In genomic region chrX:22110729-22111494, GRCh38 we compare ENCODE assay signal across 23 cellular contexts.
A peak's percentile ranks its signal among the peaks of the same experiment; 100 is the strongest.
DNase-seq lines count a peak whose midpoint lies in the region; ATAC-seq, FAIRE-seq and TF ChIP-seq lines count a peak whose summit lies in the region.
"Had no signal": no experiment of that assay in that cellular context is flagged by ENCODE, and none has a peak within 500 bp of the region (broad histone marks: within the 10 kb centered on the region; RNA-seq: fewer than 3 reads in every experiment).

No MANE protein-coding gene starts in this region.

- no peaks in the 10 kb centered on the region for H3K79me2 ChIP-seq in astrocyte (ENCODE audit: insufficient read depth, low read length)

- no peak overlapping the region for H3K27ac Mint-ChIP-seq in astrocyte (ENCODE audit: unreplicated experiment)
- peak overlapping the region; percentile 41 for H3K27ac Mint-ChIP-seq in progenitor cell of endocrine pancreas
- H3K27ac Mint-ChIP-seq: activated CD4-positive, alpha-beta memory T cell treated with anti-CD3 and anti-CD28 coated beads for 36 hours; activated naive CD4-positive, alpha-beta T cell treated with anti-CD3 and anti-CD28 coated beads, Interleukin-2, amount 10 ng/mL, durations not matched to agents 7 days and 5 days had no signal

- H3K27me3 Mint-ChIP-seq in astrocyte (ENCODE audit: low read depth, unreplicated experiment) (no peaks in the 10 kb centered on the region), progenitor cell of endocrine pancreas (no peaks in the 10 kb centered on the region)
- H3K27me3 Mint-ChIP-seq: activated CD4-positive, alpha-beta memory T cell treated with anti-CD3 and anti-CD28 coated beads for 36 hours; activated naive CD4-positive, alpha-beta T cell treated with anti-CD3 and anti-CD28 coated beads, Interleukin-2, amount 10 ng/mL, durations not matched to agents 7 days and 5 days had no signal

- H3K4me3 Mint-ChIP-seq in astrocyte (ENCODE audit: unreplicated experiment) (no peak overlapping the region), progenitor cell of endocrine pancreas (ENCODE audit: low read depth) (no peak overlapping the region)
- H3K4me3 Mint-ChIP-seq: activated CD4-positive, alpha-beta memory T cell treated with anti-CD3 and anti-CD28 coated beads for 36 hours; activated naive CD4-positive, alpha-beta T cell treated with anti-CD3 and anti-CD28 coated beads, Interleukin-2, amount 10 ng/mL, durations not matched to agents 7 days and 5 days; neural crest cell had no signal

- TF ChIP-seq CTCF in astrocyte (IDR thresholded peaks at IDR 0.05; ENCODE audit: insufficient read depth, low read depth, low read length) = no peak
- TF ChIP-seq CTCF in progenitor cell of endocrine pancreas (IDR thresholded peaks at IDR 0.05; ENCODE audit: unreplicated experiment) = no peak
- no peak for TF ChIP-seq CTCF in sigmoid colon (IDR thresholded peaks at IDR 0.05)

- DNase-seq in ELR (ENCODE audit: low read depth) (peak; percentile 4), astrocyte (ENCODE audit: low read depth) (no peak), iris pigment epithelial cell (ENCODE audit: low read depth) (peak; percentile 21), progenitor cell of endocrine pancreas (ENCODE audit: low spot score, unreplicated experiment) (no peak), cerebellum (ENCODE audit: low spot score) (no peak), UCSD-AML1 (lab: John Stamatoyannopoulos, UW; ENCODE audit: unreplicated experiment) (no peak), sigmoid colon (no peak)
- DNase-seq: activated CD4-positive, alpha-beta memory T cell treated with anti-CD3 and anti-CD28 coated beads for 36 hours; activated naive CD4-positive, alpha-beta T cell treated with anti-CD3 and anti-CD28 coated beads, Interleukin-2, amount 10 ng/mL, durations not matched to agents 7 days and 5 days; activated T-cell treated with anti-CD3 and anti-CD28 coated beads, Interleukin-2, amount 50 U/mL, for 1 hour; dermis blood vessel endothelial cell; glutamatergic neuron; KG1; NCI-H1048; NCI-H2081 treated with DMSO at 0.1 percent for 48 hours; NCI-H510A treated with DMSO at 0.1 percent for 48 hours; SHP77; T-helper 1 cell had no signal

- no peak overlapping the region for H3K4me3 ChIP-seq in astrocyte (ENCODE audit: insufficient read depth, low read depth, low read length)
- H3K4me3 ChIP-seq in sigmoid colon = peak overlapping the region in 1 of 4 donors; percentile 5
- H3K4me3 ChIP-seq: thoracic aorta had no signal

- no peaks in the 10 kb centered on the region for H3K4me1 Mint-ChIP-seq in astrocyte (ENCODE audit: low read depth, unreplicated experiment)
- H3K4me1 Mint-ChIP-seq in progenitor cell of endocrine pancreas (ENCODE audit: low read depth) = peaks cover 18% of the 10 kb centered on the region
- H3K4me1 Mint-ChIP-seq: activated naive CD4-positive, alpha-beta T cell treated with anti-CD3 and anti-CD28 coated beads, Interleukin-2, amount 10 ng/mL, durations not matched to agents 7 days and 5 days; neural crest cell had no signal

- TF ChIP-seq EP300 in sigmoid colon (IDR thresholded peaks at IDR 0.05) = no peak

- no peak overlapping the region for H2AFZ ChIP-seq in astrocyte (ENCODE audit: low read depth, low read length)

- H3K27ac ChIP-seq in astrocyte (ENCODE audit: low read depth, low read length) = no peak overlapping the region
- H3K27ac ChIP-seq in sigmoid colon = peak overlapping the region in 1 of 4 donors; percentile 36
- H3K27ac ChIP-seq: thoracic aorta, VCaP had no signal

- no peaks in the 10 kb centered on the region for H3K36me3 Mint-ChIP-seq in astrocyte (ENCODE audit: low read depth, unreplicated experiment)
- no peaks in the 10 kb centered on the region for H3K36me3 Mint-ChIP-seq in progenitor cell of endocrine pancreas (ENCODE audit: insufficient read depth)
- H3K36me3 Mint-ChIP-seq: activated CD4-positive, alpha-beta memory T cell treated with anti-CD3 and anti-CD28 coated beads for 36 hours; activated naive CD4-positive, alpha-beta T cell treated with anti-CD3 and anti-CD28 coated beads, Interleukin-2, amount 10 ng/mL, durations not matched to agents 7 days and 5 days had no signal

- no peak for TF ChIP-seq POLR2A in sigmoid colon (IDR thresholded peaks at IDR 0.05)

- no peaks in the 10 kb centered on the region for H4K20me1 ChIP-seq in astrocyte (ENCODE audit: insufficient read depth, low read length)

- H3K9me3 ChIP-seq in astrocyte (ENCODE audit: insufficient read depth, low read depth, low read length) = no peaks in the 10 kb centered on the region
- no peaks in the 10 kb centered on the region for H3K9me3 ChIP-seq in sigmoid colon
- H3K9me3 ChIP-seq: thoracic aorta had no signal

- no peaks in the 10 kb centered on the region for H3K27me3 ChIP-seq in astrocyte (ENCODE audit: insufficient read depth, low read length)
- H3K27me3 ChIP-seq in sigmoid colon = no peaks in the 10 kb centered on the region

- peak; percentile 78 for FAIRE-seq in astrocyte (lab: Jason Lieb, UNC)
- FAIRE-seq: H54 had no signal

- H3K9ac ChIP-seq in astrocyte (ENCODE audit: low read length) = no peak overlapping the region

- H3K9me3 Mint-ChIP-seq in astrocyte (ENCODE audit: unreplicated experiment) (peaks cover 2% of the 10 kb centered on the region), progenitor cell of endocrine pancreas (ENCODE audit: low read depth) (peaks cover 5% of the 10 kb centered on the region)
- H3K9me3 Mint-ChIP-seq: activated CD4-positive, alpha-beta memory T cell treated with anti-CD3 and anti-CD28 coated beads for 36 hours; activated naive CD4-positive, alpha-beta T cell treated with anti-CD3 and anti-CD28 coated beads, Interleukin-2, amount 10 ng/mL, durations not matched to agents 7 days and 5 days had no signal

- intact Hi-C loops in sigmoid colon (cut with DNase I) = no loop called here

- no peaks in the 10 kb centered on the region for H3K4me1 ChIP-seq in astrocyte (ENCODE audit: insufficient read depth, low read length)
- peaks cover 0 to 5% (median 1%) of the 10 kb centered on the region in 4 donors for H3K4me1 ChIP-seq in sigmoid colon

- ATAC-seq in HG03378 (IDR thresholded peaks at IDR 0.05; ENCODE audit: unreplicated experiment) = no peak

- no peak overlapping the region for H3K4me2 ChIP-seq in astrocyte (ENCODE audit: low read length)

- H3K36me3 ChIP-seq in astrocyte (ENCODE audit: insufficient read depth, low read length) (no peaks in the 10 kb centered on the region), sigmoid colon (no peaks in the 10 kb centered on the region)
- H3K36me3 ChIP-seq: thoracic aorta had no signal

- WGBS in sigmoid colon, 2 donors = 30 to 62% methylated on average over 6 of the region's 6 CpGs

Comparison
In these comparisons a context has a peak if more than half of its experiments do, and no peak if none do; other contexts are left out.
1. DNase-seq: peak in ELR (single experiment) and iris pigment epithelial cell (single experiment); none in astrocyte (single experiment), progenitor cell of endocrine pancreas (single experiment), cerebellum (single experiment), UCSD-AML1 (single experiment) and sigmoid colon (single experiment).